In the genomic region with DNA sequence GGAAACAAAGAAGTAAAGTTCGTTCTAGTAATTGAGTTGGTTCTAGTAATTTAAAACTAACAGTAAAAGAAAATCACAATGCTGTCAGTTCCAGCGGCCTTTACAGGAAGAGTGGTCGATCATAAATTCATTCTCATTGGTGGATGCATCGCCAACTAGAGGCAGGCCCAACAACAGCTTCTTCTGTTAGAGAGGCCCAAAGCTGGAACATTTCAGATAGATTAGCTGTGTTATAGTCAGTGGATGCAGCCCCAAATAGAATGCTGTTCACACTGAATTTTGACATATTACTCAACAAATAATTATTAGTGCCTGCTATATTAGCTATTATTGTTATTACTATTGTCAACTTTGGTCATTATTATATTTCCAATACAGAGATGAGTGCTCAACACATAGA, we compare ENCODE assay signal across 16 cellular contexts.
A peak's percentile ranks its signal among the peaks of the same experiment; 100 is the strongest.
DNase-seq lines count a peak whose midpoint lies in the region; ATAC-seq and TF ChIP-seq lines count a peak whose summit lies in the region.
"Had no signal": no experiment of that assay in that cellular context is flagged by ENCODE, and none has a peak within 500 bp of the region (broad histone marks: within the 10 kb centered on the region; RNA-seq: fewer than 3 reads in every experiment).

No MANE protein-coding gene starts in this region.

- no peak overlapping the region for H3K27ac ChIP-seq in OCI-LY3 (ENCODE audit: low read length)
- H3K27ac ChIP-seq in caudate nucleus (ENCODE audit: low read depth, low read length), result peak overlapping the region; percentile 93

- TF ChIP-seq CTCF in GM12872 (IDR thresholded peaks at IDR 0.05; ENCODE audit: insufficient read depth, low read depth, low read length) (peak; percentile 31; the same call in 1 of the 3 replicates), OCI-LY3 (IDR thresholded peaks at IDR 0.05; ENCODE audit: low read depth, low read length) (0 out of 2 replicates have a peak, but pooled peaks have one; percentile 3), GM20000 (IDR thresholded peaks at IDR 0.05; ENCODE audit: extremely low read depth, missing control alignments) (no peak)

- no peak overlapping the region for H3K4me3 ChIP-seq in OCI-LY3 (ENCODE audit: low read length)
- H3K4me3 ChIP-seq: skin epidermis had no signal

- H3K36me3 ChIP-seq in OCI-LY3 (replicated peaks; ENCODE audit: low read depth, low read length), result no peaks in the 10 kb centered on the region

- no peaks in the 10 kb centered on the region for H3K9me3 ChIP-seq in OCI-LY3 (ENCODE audit: insufficient read depth, low read length)

- DNase-seq in caudate nucleus (lab: John Stamatoyannopoulos, UW) (no peak), putamen (ENCODE audit: low spot score) (peak; percentile 40), NCI-H446 (lab: John Stamatoyannopoulos, UW) (no peak), COLO668 (lab: John Stamatoyannopoulos, UW; ENCODE audit: unreplicated experiment) (no peak), GM20000 (ENCODE audit: low spot score) (no peak)
- DNase-seq: activated CD4-positive, alpha-beta T cell treated with anti-CD3 and anti-CD28 coated beads, Interleukin-2, amount 10 ng/mL, durations not matched to agents 24 days and 14 days; activated naive CD8-positive, alpha-beta T cell treated with anti-CD3 and anti-CD28 coated beads for 36 hours; activated T-cell treated with anti-CD3 and anti-CD28 coated beads, Interleukin-2, amount 50 U/mL, for 1 hour; NCI-H2029; NCI-H526 treated with DMSO at 0.1 percent for 48 hours; stimulated activated naive CD4-positive, alpha-beta T cell had no signal

- H3K9ac ChIP-seq in OCI-LY3 (ENCODE audit: low read length), result no peak overlapping the region

- no peaks in the 10 kb centered on the region for H4K20me1 ChIP-seq in OCI-LY3 (ENCODE audit: insufficient read depth, low read length)

- H3K4me1 ChIP-seq in OCI-LY3 (ENCODE audit: low read length), result no peaks in the 10 kb centered on the region

- H3K4me2 ChIP-seq in OCI-LY3 (ENCODE audit: low read length), result no peak overlapping the region

- H3K27me3 ChIP-seq in OCI-LY3 (ENCODE audit: low read depth, low read length), result no peaks in the 10 kb centered on the region

- no peak overlapping the region for H2AFZ ChIP-seq in OCI-LY3 (ENCODE audit: low read depth, low read length)

- H3K79me2 ChIP-seq in OCI-LY3 (ENCODE audit: low read length), result no peaks in the 10 kb centered on the region

- ATAC-seq in HG02623 (IDR thresholded peaks at IDR 0.05; ENCODE audit: unreplicated experiment), result no peak
- ATAC-seq: Right ventricle myocardium inferior had no signal
